Comparison of ENCODE assay signal across 19 cellular contexts in the genomic region with DNA sequence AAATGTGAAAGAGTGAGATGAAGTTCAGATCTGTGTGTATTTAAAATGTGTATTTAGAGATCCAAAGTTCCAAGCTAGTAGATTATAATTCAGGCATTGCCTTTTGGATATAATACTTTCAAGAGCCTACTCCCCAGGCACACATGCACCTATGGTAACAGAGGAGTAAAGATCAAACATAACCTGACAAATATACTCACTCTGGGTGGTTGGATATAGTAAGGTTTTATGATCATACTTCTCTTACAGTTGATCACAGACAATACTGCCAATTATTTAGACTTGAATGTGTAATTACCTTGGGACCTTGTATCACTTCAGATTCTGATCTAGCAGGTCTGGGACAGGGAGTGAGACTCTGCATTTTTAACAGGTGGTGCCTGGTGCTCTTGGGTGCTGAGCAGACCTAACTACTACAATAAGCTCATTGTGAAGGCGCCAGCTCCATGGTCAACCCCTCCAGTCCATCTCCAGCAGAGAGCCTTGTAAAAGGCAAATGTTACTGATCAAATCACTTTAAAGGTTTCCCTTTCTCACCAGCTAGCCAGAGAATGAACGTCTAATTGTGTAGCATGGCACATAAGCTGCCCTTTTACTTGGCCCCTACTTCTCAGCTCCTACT. TPM values are rescaled to one million over a fixed set of nuclear protein-coding genes. Genes with fewer than 3 reads are reported as not detected.
DNase-seq lines count a peak whose midpoint lies in the region; ATAC-seq lines count a peak whose summit lies in the region.
"Had no signal": no experiment of that assay in that cellular context is flagged by ENCODE, and none has a peak within 500 bp of the region (broad histone marks: within the 10 kb centered on the region; RNA-seq: fewer than 3 reads in every experiment).

No MANE protein-coding gene starts in this region.

- H3K27me3 ChIP-seq in mesenchymal stem cell (ENCODE audit: control insufficient read depth in 1 of 2, insufficient read depth in 1 of 2, low read length in 2 of 2) = no peaks in the 10 kb centered on the region

- H4K8ac ChIP-seq in mesenchymal stem cell (ENCODE audit: low read length) = no peak overlapping the region

- 87% methylated on average over 2 of the region's 2 CpGs for WGBS in mesenchymal stem cell

- H3K27ac ChIP-seq in mesenchymal stem cell (ENCODE audit: low read length, poor library complexity, severe bottlenecking) = no peak overlapping the region
- H3K27ac ChIP-seq: C4-2B, left ventricle myocardium inferior, PC-9, thoracic aorta, WERI-Rb-1 had no signal

- ATAC-seq in stimulated activated memory B cell treated with anti-CD40 and anti-IgM and Interleukin-4, amounts not matched to agents 10 μg/mL and 1 μg/mL and 100 μg/mL, for 72 hours = no peak

- H3K14ac ChIP-seq in mesenchymal stem cell (ENCODE audit: low read length in 2 of 2) = no peak overlapping the region

- peaks cover 31 to 78% of the 10 kb centered on the region in 2 experiments for H3K36me3 ChIP-seq in mesenchymal stem cell (ENCODE audit: control insufficient read depth in 1 of 2, insufficient read depth in 2 of 2, low read depth in 1 of 2, low read length in 2 of 2)

- H3K36me3 Mint-ChIP-seq in stimulated activated memory B cell treated with anti-CD40 and anti-IgM and Interleukin-4, amounts not matched to agents 10 μg/mL and 1 μg/mL and 100 μg/mL, for 72 hours = peaks cover 57% of the 10 kb centered on the region

- H3K79me1 ChIP-seq in mesenchymal stem cell (replicated peaks; ENCODE audit: low read length, poor library complexity, severe bottlenecking) = peaks cover 18% of the 10 kb centered on the region

- H3K9me3 ChIP-seq in mesenchymal stem cell (ENCODE audit: control insufficient read depth, low read length) = peaks cover 4% of the 10 kb centered on the region
- H3K9me3 ChIP-seq: left ventricle myocardium inferior, thoracic aorta had no signal

- no peak overlapping the region for H3K4me3 ChIP-seq in mesenchymal stem cell (ENCODE audit: insufficient read depth in 1 of 2, low read depth in 1 of 2, low read length in 2 of 2)
- H3K4me3 ChIP-seq: left ventricle myocardium inferior, PC-9, thoracic aorta had no signal

- no peaks in the 10 kb centered on the region for H3K9me3 Mint-ChIP-seq in stimulated activated memory B cell treated with anti-CD40 and anti-IgM and Interleukin-4, amounts not matched to agents 10 μg/mL and 1 μg/mL and 100 μg/mL, for 72 hours
- H3K9me3 Mint-ChIP-seq: nephron had no signal

- no peak overlapping the region for H2BK120ac ChIP-seq in mesenchymal stem cell (ENCODE audit: low read depth, low read length)

- H2BK5ac ChIP-seq in mesenchymal stem cell (ENCODE audit: low read depth, low read length, poor library complexity, severe bottlenecking) = no peak overlapping the region

- no peak overlapping the region for H3K9ac ChIP-seq in mesenchymal stem cell (ENCODE audit: low read length)

- H3K4me3 Mint-ChIP-seq in stimulated activated memory B cell treated with anti-CD40 and anti-IgM and Interleukin-4, amounts not matched to agents 10 μg/mL and 1 μg/mL and 100 μg/mL, for 72 hours = no peak overlapping the region
- H3K4me3 Mint-ChIP-seq: nephron had no signal

- no peak overlapping the region for H2AK5ac ChIP-seq in mesenchymal stem cell (ENCODE audit: low read length, severe bottlenecking)

- no peak overlapping the region for H3K18ac ChIP-seq in mesenchymal stem cell (ENCODE audit: low read depth in 1 of 2, low read length in 2 of 2)

- H3K27me3 Mint-ChIP-seq in stimulated activated memory B cell treated with anti-CD40 and anti-IgM and Interleukin-4, amounts not matched to agents 10 μg/mL and 1 μg/mL and 100 μg/mL, for 72 hours = no peaks in the 10 kb centered on the region

- H3K4ac ChIP-seq in mesenchymal stem cell (ENCODE audit: low read depth in 1 of 2, low read length in 2 of 2) = no peak overlapping the region

- no peak overlapping the region for H3K23ac ChIP-seq in mesenchymal stem cell (ENCODE audit: low read length in 2 of 2)

- no peaks in the 10 kb centered on the region for H3K4me1 ChIP-seq in mesenchymal stem cell (ENCODE audit: control insufficient read depth, insufficient read depth, low read depth, low read length)
- H3K4me1 ChIP-seq: left ventricle myocardium inferior had no signal

- H2BK15ac ChIP-seq in mesenchymal stem cell (ENCODE audit: low read depth, poor library complexity, severe bottlenecking) = no peak overlapping the region

- H3K4me2 ChIP-seq in mesenchymal stem cell (ENCODE audit: low read length, poor library complexity, severe bottlenecking) = no peak overlapping the region
- H3K4me2 ChIP-seq: PC-9 had no signal

- H3K4me1 Mint-ChIP-seq in stimulated activated memory B cell treated with anti-CD40 and anti-IgM and Interleukin-4, amounts not matched to agents 10 μg/mL and 1 μg/mL and 100 μg/mL, for 72 hours = peaks cover 22% of the 10 kb centered on the region
- H3K4me1 Mint-ChIP-seq: nephron had no signal

- no peak overlapping the region for H4K91ac ChIP-seq in mesenchymal stem cell (ENCODE audit: low read length)

- peak; percentile 12 for DNase-seq in NCI-H2196 (lab: John Stamatoyannopoulos, UW; ENCODE audit: unreplicated experiment)
- DNase-seq in NCI-H2196 treated with DMSO at 0.1 percent for 48 hours (lab: John Stamatoyannopoulos, UW; ENCODE audit: unreplicated experiment) = no peak
- peak; percentile 5 for DNase-seq in NCI-H69 (lab: John Stamatoyannopoulos, UW)
- peak; percentile 69 for DNase-seq in globus pallidus (ENCODE audit: low spot score)
- no peak for DNase-seq in NCI-H82 treated with DMSO at 0.1 percent for 48 hours (lab: John Stamatoyannopoulos, UW; ENCODE audit: unreplicated experiment)
- DNase-seq in mesenchymal stem cell = no peak
- DNase-seq in NCI-H2081 treated with DMSO at 0.1 percent for 48 hours (lab: John Stamatoyannopoulos, UW) = no peak
- DNase-seq: 8988T; central memory CD4-positive, alpha-beta T cell; left ventricle myocardium inferior; NCI-H187 treated with DMSO at 0.1 percent for 48 hours; NCI-H510A treated with DMSO at 0.1 percent for 48 hours; PC-9; stimulated activated CD4-positive, alpha-beta T cell treated with anti-CD3 and anti-CD28 coated beads, Interleukin-15, amount 100 ng/mL, for 24 hours; WERI-Rb-1 had no signal

- H2BK12ac ChIP-seq in mesenchymal stem cell (ENCODE audit: low read length in 2 of 2) = no peak overlapping the region

- H3K27ac Mint-ChIP-seq in stimulated activated memory B cell treated with anti-CD40 and anti-IgM and Interleukin-4, amounts not matched to agents 10 μg/mL and 1 μg/mL and 100 μg/mL, for 72 hours = peak overlapping the region; percentile 22

- H2AFZ ChIP-seq in mesenchymal stem cell (ENCODE audit: low read depth, low read length) = no peak overlapping the region
- H2AFZ ChIP-seq: PC-9 had no signal

RNA-seq across cellular contexts. Expression of gene NBEAL2, which starts 55.5 kb away (rescaled TPM):
- polyA plus RNA-seq in mesenchymal stem cell (2013, experiment 1 of 2) = 2.0 TPM
- 1.7 TPM for polyA plus RNA-seq in mesenchymal stem cell (2013, experiment 2 of 2)

RNA-seq across cellular contexts. Expression of gene CCDC12, which starts 58.4 kb away (rescaled TPM):
- 25.6 TPM for polyA plus RNA-seq in mesenchymal stem cell (2013, experiment 1 of 2)
- 26.2 TPM for polyA plus RNA-seq in mesenchymal stem cell (2013, experiment 2 of 2)

Comparison
In these comparisons a context has a peak if more than half of its experiments do, and no peak if none do; other contexts are left out.
1. DNase-seq: peak in NCI-H2196 (single experiment), NCI-H69 (single experiment) and globus pallidus (single experiment); none in NCI-H2196 treated with DMSO at 0.1 percent for 48 hours (single experiment), NCI-H82 treated with DMSO at 0.1 percent for 48 hours (single experiment), mesenchymal stem cell (single experiment) and NCI-H2081 treated with DMSO at 0.1 percent for 48 hours (single experiment).